17 cellular contexts compared by ENCODE assay signal in the genomic region with DNA sequence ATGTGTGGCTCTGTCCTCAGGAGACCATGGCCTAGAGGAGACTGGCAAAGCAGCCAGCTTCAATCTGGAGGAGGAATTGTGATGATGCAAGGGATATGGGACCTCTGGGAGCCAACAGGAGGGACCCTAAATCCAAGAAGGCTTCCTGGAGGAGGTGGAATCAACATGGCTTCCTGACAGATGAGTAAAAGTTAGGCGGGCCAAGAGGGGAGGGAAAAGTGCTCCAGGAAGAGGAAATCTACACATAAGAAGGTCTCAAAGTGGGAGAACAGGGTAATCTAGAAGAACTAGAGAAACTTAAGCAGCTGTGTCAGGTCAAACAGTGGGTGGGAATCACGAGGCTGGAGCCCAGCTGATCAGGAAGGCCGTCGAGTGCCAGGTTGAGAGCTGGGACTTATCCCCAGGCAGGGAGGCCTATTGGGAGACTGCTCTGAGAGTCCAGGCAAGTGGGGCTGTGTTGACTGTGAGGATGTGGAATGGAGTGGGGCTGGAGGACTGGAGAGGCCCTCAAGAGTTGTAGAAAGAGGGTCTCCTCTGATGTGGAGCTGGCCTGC.
DNase-seq lines count a peak whose midpoint lies in the region; ATAC-seq, FAIRE-seq and TF ChIP-seq lines count a peak whose summit lies in the region.
"Had no signal": no experiment of that assay in that cellular context is flagged by ENCODE, and none has a peak within 500 bp of the region (broad histone marks: within the 10 kb centered on the region; RNA-seq: fewer than 3 reads in every experiment).

No MANE protein-coding gene starts in this region.

- peak overlapping the region; percentile 69 for H3K4me3 Mint-ChIP-seq in type B pancreatic cell

- intact Hi-C loops in mucosa of descending colon (cut with DNase I, micrococcal nuclease): no loop called here

- H3K27me3 Mint-ChIP-seq in type B pancreatic cell: no peaks in the 10 kb centered on the region

- peaks cover 65% of the 10 kb centered on the region for H3K4me1 Mint-ChIP-seq in type B pancreatic cell (ENCODE audit: unreplicated experiment)

- ATAC-seq in mucosa of descending colon: peak; percentile 7
- no peak for ATAC-seq in GM19397 (IDR thresholded peaks at IDR 0.05; ENCODE audit: unreplicated experiment)
- no peak for ATAC-seq in GM18520 (IDR thresholded peaks at IDR 0.05; ENCODE audit: unreplicated experiment)
- ATAC-seq: gastrocnemius medialis had no signal

- H3K27me3 ChIP-seq in bronchial epithelial cell (ENCODE audit: control insufficient read depth, insufficient read depth, low read length): no peaks in the 10 kb centered on the region
- H3K27me3 ChIP-seq: gastrocnemius medialis had no signal

- peak; percentile 13 for FAIRE-seq in bronchial epithelial cell (lab: Jason Lieb, UNC)
- FAIRE-seq: keratinocyte had no signal

- H3K36me3 ChIP-seq in bronchial epithelial cell (ENCODE audit: control insufficient read depth, insufficient read depth, low read length) (no peaks in the 10 kb centered on the region), mucosa of descending colon (ENCODE audit: low read depth) (no peaks in the 10 kb centered on the region)
- H3K36me3 ChIP-seq: gastrocnemius medialis had no signal

- peak overlapping the region; percentile 76 for H3K27ac Mint-ChIP-seq in type B pancreatic cell

- TF ChIP-seq CTCF in bronchial epithelial cell (IDR thresholded peaks at IDR 0.05; ENCODE audit: insufficient read depth, low read length, severe bottlenecking): no peak
- no peak for TF ChIP-seq CTCF in mucosa of descending colon (IDR thresholded peaks at IDR 0.05)
- TF ChIP-seq CTCF in type B pancreatic cell (conservative IDR thresholded peaks at IDR 0.05): no peak

- DNase-seq in activated CD8-positive, alpha-beta memory T cell treated with anti-CD3 and anti-CD28 coated beads for 24 hours: peak; percentile 57
- no peak for DNase-seq in activated CD8-positive, alpha-beta memory T cell treated with anti-CD3 and anti-CD28 coated beads, Interleukin-2, amount 50 U/mL, for 48 hours
- DNase-seq in bronchial epithelial cell (ENCODE audit: low read depth) (no peak), mucosa of descending colon (no peak), type B pancreatic cell (ENCODE audit: extremely low spot score, unreplicated experiment) (no peak), cerebellar nuclear complex (lab: John Stamatoyannopoulos, UW) (no peak)
- DNase-seq: activated CD4-positive, alpha-beta T cell treated with anti-CD3 and anti-CD28 coated beads for 48 hours; amniotic stem cell; effector CD4-positive, alpha-beta T cell; gastrocnemius medialis; NCI-H1417; NCI-H446; T-helper 2 cell had no signal

- H3K9me3 ChIP-seq in mucosa of descending colon: no peaks in the 10 kb centered on the region
- H3K9me3 ChIP-seq: gastrocnemius medialis had no signal

- H3K4me1 ChIP-seq in mucosa of descending colon (ENCODE audit: low read depth): peaks cover 3% of the 10 kb centered on the region

- H3K4me3 ChIP-seq in bronchial epithelial cell (ENCODE audit: low read depth, low read length): no peak overlapping the region
- H3K4me3 ChIP-seq in mucosa of descending colon: no peak overlapping the region
- H3K4me3 ChIP-seq: gastrocnemius medialis, skin epidermis had no signal

- no peaks in the 10 kb centered on the region for H3K9me3 Mint-ChIP-seq in type B pancreatic cell

- H3K36me3 Mint-ChIP-seq in type B pancreatic cell: no peaks in the 10 kb centered on the region
